Comparison of ENCODE assay signal across 8 cellular contexts in genomic region chr1:41898191-41898713, GRCh38. TPM values are rescaled to one million over a fixed set of nuclear protein-coding genes. Genes with fewer than 3 reads are reported as not detected.
DNase-seq lines count a peak whose midpoint lies in the region; ATAC-seq and TF ChIP-seq lines count a peak whose summit lies in the region.

No MANE protein-coding gene starts in this region.

- no peak overlapping the region for H2AFZ ChIP-seq in OCI-LY7 (ENCODE audit: low read length)

- in situ Hi-C loops in KBM-7 (cut with MboI; ENCODE audit: low pct_unique_long_range_greater_than_20kb, low sequenced_read_pairs): no loop called here

- ATAC-seq in HG02970 (IDR thresholded peaks at IDR 0.05; ENCODE audit: low FRiP score, unreplicated experiment) (no peak), HG03571 (IDR thresholded peaks at IDR 0.05; ENCODE audit: unreplicated experiment) (no peak)

- H3K79me2 ChIP-seq in OCI-LY7 (ENCODE audit: insufficient read depth, low read depth, low read length): no peaks in the 10 kb centered on the region

- no peaks in the 10 kb centered on the region for H3K36me3 ChIP-seq in esophagus muscularis mucosa
- H3K36me3 ChIP-seq in OCI-LY7 (ENCODE audit: insufficient read depth, low read length): no peaks in the 10 kb centered on the region

- no peaks in the 10 kb centered on the region for H3K9me3 ChIP-seq in esophagus muscularis mucosa
- no peaks in the 10 kb centered on the region for H3K9me3 ChIP-seq in OCI-LY7 (ENCODE audit: low read length)

- 52% methylated on average over 6 of the region's 6 CpGs for WGBS in esophagus muscularis mucosa

- H3K27me3 ChIP-seq in esophagus muscularis mucosa: no peaks in the 10 kb centered on the region
- H3K27me3 ChIP-seq in dorsolateral prefrontal cortex: no peaks in the 10 kb centered on the region

- no TSS peak for BruUV-seq in OCI-LY7 (replicated peaks; lab: Mats Ljungman, UMichigan)

- no peak overlapping the region for H3K4me2 ChIP-seq in OCI-LY7 (ENCODE audit: low read length)

- TF ChIP-seq CTCF in esophagus muscularis mucosa (IDR thresholded peaks at IDR 0.05) (no peak), dorsolateral prefrontal cortex (IDR thresholded peaks at IDR 0.05 in 54 of 56, conservative IDR thresholded peaks at IDR 0.05 in 2 of 56; ENCODE audit: low read depth in 1 of 56, partially characterized antibody in 56 of 56) (no peak), OCI-LY7 (conservative IDR thresholded peaks at IDR 0.05; ENCODE audit: low read length) (no peak)

- no peak overlapping the region for H3K27ac ChIP-seq in esophagus muscularis mucosa (replicated peaks in 1 of 4)
- no peak overlapping the region for H3K27ac ChIP-seq in dorsolateral prefrontal cortex
- no peak overlapping the region for H3K27ac ChIP-seq in OCI-LY7 (ENCODE audit: low read depth, low read length, poor library complexity, severe bottlenecking)

- CTCF ChIA-PET in OCI-LY7 (lab: Charles Lee; ENCODE audit: unreplicated experiment): no interaction called here

- TF ChIP-seq POLR2A in esophagus muscularis mucosa (IDR thresholded peaks at IDR 0.05; ENCODE audit: low read depth): no peak

- no peaks in the 10 kb centered on the region for H3K9me2 ChIP-seq in OCI-LY7 (ENCODE audit: insufficient read depth, low read length)

- intact Hi-C loops in esophagus muscularis mucosa (cut with DNase I) (no loop called here), dorsolateral prefrontal cortex (cut with DNase I) (no loop called here), OCI-LY7 (cut with micrococcal nuclease; ENCODE audit: unreplicated experiment) (no loop called here)

- H3K4me1 ChIP-seq in esophagus muscularis mucosa (peaks cover 7 to 41% (median 12%) of the 10 kb centered on the region in 4 donors), OCI-LY7 (ENCODE audit: insufficient read depth, low read length, poor library complexity, severe bottlenecking) (no peaks in the 10 kb centered on the region)

- H3K4me3 ChIP-seq in esophagus muscularis mucosa (no peak overlapping the region), dorsolateral prefrontal cortex (no peak overlapping the region), OCI-LY7 (ENCODE audit: low read depth, low read length, poor library complexity, severe bottlenecking) (no peak overlapping the region)

- TF ChIP-seq EP300 in esophagus muscularis mucosa (IDR thresholded peaks at IDR 0.05): no peak

- DNase-seq in KBM-7: peak; percentile 43
- DNase-seq in activated CD4-positive, alpha-beta T cell treated with anti-CD3 and anti-CD28 coated beads, Interleukin-2, amount 50 U/mL, for 4 hours: peak; percentile 62 to 63
- DNase-seq in esophagus muscularis mucosa (ENCODE audit: extremely low spot score): peak; percentile 81
- DNase-seq in stimulated activated CD4-positive, alpha-beta T cell treated with anti-CD3 and anti-CD28 coated beads, Interleukin-4, amount 100 ng/mL, for 48 hours (ENCODE audit: low read depth in 2 of 2): peak; percentile 49 to 70
- no peak for DNase-seq in dorsolateral prefrontal cortex
- no peak for DNase-seq in OCI-LY7 (ENCODE audit: low spot score)

- POLR2A ChIA-PET in OCI-LY7 (lab: Charles Lee): interaction anchor here (0.6 kb wide), 1 partner anchor 12 kb away, joined by 3 read pairs; no protein-coding TSS in a partner anchor

- no peaks in the 10 kb centered on the region for H4K20me1 ChIP-seq in OCI-LY7 (ENCODE audit: insufficient read depth, low read length)

RNA-seq across cellular contexts. Expression of gene HIVEP3, which starts 20.5 kb away (rescaled TPM):
- 1 to 10 TPM; 1.4 to 3.0 (median 2.3) TPM for total RNA-seq in esophagus muscularis mucosa
- total RNA-seq in dorsolateral prefrontal cortex: 10 to 100 TPM; 10.1 to 43.8 (median 25.6) TPM
- total RNA-seq in OCI-LY7 (2014; rRNA removed; shearing (Covaris generic)): 0.28 and 0.60 TPM in 2 replicates
- total RNA-seq in OCI-LY7 (2022): 0.53 and 0.70 TPM in 2 replicates

Comparison
In these comparisons a context has a peak if more than half of its experiments do, and no peak if none do; other contexts are left out.
1. DNase-seq: peak in KBM-7 (single experiment), activated CD4-positive, alpha-beta T cell treated with anti-CD3 and anti-CD28 coated beads, Interleukin-2, amount 50 U/mL, for 4 hours (2 of 2), esophagus muscularis mucosa (single experiment) and stimulated activated CD4-positive, alpha-beta T cell treated with anti-CD3 and anti-CD28 coated beads, Interleukin-4, amount 100 ng/mL, for 48 hours (2 of 2); none in dorsolateral prefrontal cortex (0 of 10) and OCI-LY7 (single experiment).